ENCODE assay signal across 17 cellular contexts in genomic region chr9:92976436-92976835, GRCh38. TPM values are rescaled to one million over a fixed set of nuclear protein-coding genes. Genes with fewer than 3 reads are reported as not detected.
DNase-seq lines count a peak whose midpoint lies in the region; ATAC-seq and TF ChIP-seq lines count a peak whose summit lies in the region.
"Had no signal": no experiment of that assay in that cellular context is flagged by ENCODE, and none has a peak within 500 bp of the region (broad histone marks: within the 10 kb centered on the region; RNA-seq: fewer than 3 reads in every experiment).

No MANE protein-coding gene starts in this region.

- H3K27me3 Mint-ChIP-seq in CD4-positive, alpha-beta memory T cell = no peaks in the 10 kb centered on the region
- no peaks in the 10 kb centered on the region for H3K27me3 Mint-ChIP-seq in effector memory CD8-positive, alpha-beta T cell
- peaks cover 3% of the 10 kb centered on the region for H3K27me3 Mint-ChIP-seq in osteocyte (ENCODE audit: unreplicated experiment)

- intact Hi-C loops in CD4-positive, alpha-beta memory T cell (cut with micrococcal nuclease) = no loop called here
- intact Hi-C loops in cardiac septum (cut with DNase I) = no loop called here

- H3K9me3 Mint-ChIP-seq in CD4-positive, alpha-beta memory T cell = no peaks in the 10 kb centered on the region
- no peaks in the 10 kb centered on the region for H3K9me3 Mint-ChIP-seq in effector memory CD8-positive, alpha-beta T cell
- H3K9me3 Mint-ChIP-seq in osteocyte (ENCODE audit: unreplicated experiment) = peaks cover 6% of the 10 kb centered on the region

- peak overlapping the region in 3 of 8 donors; percentile 65 to 75 (median 72) for H3K4me3 Mint-ChIP-seq in CD4-positive, alpha-beta memory T cell
- peak overlapping the region in 1 of 2 donors; percentile 49 for H3K4me3 Mint-ChIP-seq in effector memory CD8-positive, alpha-beta T cell
- H3K4me3 Mint-ChIP-seq in osteocyte (ENCODE audit: unreplicated experiment) = no peak overlapping the region

- H3K36me3 ChIP-seq in CD4-positive, alpha-beta memory T cell (ENCODE audit: insufficient read depth, low read length) = peaks cover 43% of the 10 kb centered on the region
- H3K36me3 ChIP-seq in H7 (replicated peaks; ENCODE audit: control insufficient read depth, insufficient read depth, low read length) = no peaks in the 10 kb centered on the region
- H3K36me3 ChIP-seq: BE2C had no signal

- TF ChIP-seq CTCF in osteocyte (IDR thresholded peaks at IDR 0.05) = no peak

- ATAC-seq in effector memory CD8-positive, alpha-beta T cell (replicated peaks) = no peak
- ATAC-seq: Panc1, Right ventricle myocardium inferior had no signal

- H3K27me3 ChIP-seq in CD4-positive, alpha-beta memory T cell (ENCODE audit: insufficient read depth, low read length) = no peaks in the 10 kb centered on the region
- no peaks in the 10 kb centered on the region for H3K27me3 ChIP-seq in H7 (ENCODE audit: control insufficient read depth, insufficient read depth, low read length)
- H3K27me3 ChIP-seq: BE2C had no signal

- H3K4me1 Mint-ChIP-seq in CD4-positive, alpha-beta memory T cell = peaks cover 62 to 96% (median 82%) of the 10 kb centered on the region in 4 donors
- H3K4me1 Mint-ChIP-seq in effector memory CD8-positive, alpha-beta T cell (ENCODE audit: low read depth in 2 of 2) = peaks cover 58 to 82% of the 10 kb centered on the region in 2 donors
- no peaks in the 10 kb centered on the region for H3K4me1 Mint-ChIP-seq in osteocyte (ENCODE audit: unreplicated experiment)

- H3K4me1 ChIP-seq in CD4-positive, alpha-beta memory T cell (ENCODE audit: insufficient read depth, low read length) = peaks cover 95% of the 10 kb centered on the region
- H3K4me1 ChIP-seq: BE2C had no signal

- no peak for DNase-seq in CD4-positive, alpha-beta memory T cell
- DNase-seq in H7 (peak; percentile 39), osteocyte (ENCODE audit: extremely low spot score, unreplicated experiment) (peak; percentile 78), SW480 (ENCODE audit: low spot score) (no peak), cardiac septum (ENCODE audit: low spot score) (no peak)
- DNase-seq in effector memory CD8-positive, alpha-beta T cell = no peak
- DNase-seq in activated CD4-positive, CD25-positive, alpha-beta regulatory T cell treated with anti-CD3 and anti-CD28 coated beads, Interleukin-2, amount 50 U/mL, for 72 hours = no peak
- DNase-seq: BE2C, IMR-90, Kasumi-1, NCI-H1105 treated with DMSO at 0.1 percent for 48 hours, NCI-H187, NCI-H2171, NCI-H774 had no signal

- H3K36me3 Mint-ChIP-seq in CD4-positive, alpha-beta memory T cell = peaks cover 41 to 72% of the 10 kb centered on the region in 2 donors
- peaks cover 73% of the 10 kb centered on the region for H3K36me3 Mint-ChIP-seq in effector memory CD8-positive, alpha-beta T cell (ENCODE audit: insufficient read depth)
- H3K36me3 Mint-ChIP-seq in osteocyte (ENCODE audit: unreplicated experiment) = no peaks in the 10 kb centered on the region

- CTCF ChIA-PET in CD4-positive, alpha-beta memory T cell (lab: Charles Lee; ENCODE audit: partially characterized antibody) = interaction anchor here (0.9 to 5.7 kb wide), 3 partner anchors 10 to 133 kb away, joined by 3 to 32 read pairs (median 3); no protein-coding TSS in a partner anchor

- H3K4me3 ChIP-seq in CD4-positive, alpha-beta memory T cell (ENCODE audit: low read length in 2 of 2) = no peak overlapping the region
- H3K4me3 ChIP-seq in H7 (ENCODE audit: insufficient read depth, low read depth, low read length) = no peak overlapping the region

- POLR2A ChIA-PET in CD4-positive, alpha-beta memory T cell (lab: Charles Lee; ENCODE audit: partially characterized antibody) = interaction anchor here (1.1 to 15.5 kb wide), 4 partner anchors 12 to 28 kb away, joined by 3 to 304 read pairs (median 99); partner anchors contain the start of gene FGD3

- H3K9me3 ChIP-seq in CD4-positive, alpha-beta memory T cell (ENCODE audit: control insufficient read depth in 1 of 2, low read length in 2 of 2) = no peaks in the 10 kb centered on the region
- H3K9me3 ChIP-seq: BE2C had no signal

- peak overlapping the region in 4 of 7 donors; percentile 41 to 87 (median 85) for H3K27ac Mint-ChIP-seq in CD4-positive, alpha-beta memory T cell
- peak overlapping the region; percentile 91 to 99 for H3K27ac Mint-ChIP-seq in effector memory CD8-positive, alpha-beta T cell
- H3K27ac Mint-ChIP-seq in osteocyte (ENCODE audit: unreplicated experiment) = no peak overlapping the region

- peak overlapping the region; percentile 5 for H3K27ac ChIP-seq in CD4-positive, alpha-beta memory T cell (ENCODE audit: low read depth, low read length)

RNA-seq across cellular contexts. Expression of gene FGD3, which starts 29.1 kb away (rescaled TPM):
- total RNA-seq in CD4-positive, alpha-beta memory T cell = 100 to 1,000 TPM; 256 to 272 TPM
- 100 to 1,000 TPM in 1 of 2 donors, 10 to 100 TPM in 1; 52.7 to 146 TPM for polyA plus RNA-seq in CD4-positive, alpha-beta memory T cell
- 1.3 and 2.4 TPM in 2 replicates for total RNA-seq in H7 (2014; rRNA removed; shearing (Covaris generic))
- total RNA-seq in osteocyte (not detected in 2 replicates), cardiac septum (2.6 TPM)
- total RNA-seq: IMR-90 had no signal
- polyA plus RNA-seq: AG04450, IMR-90 had no signal

Comparison
In these comparisons a context has a peak if more than half of its experiments do, and no peak if none do; other contexts are left out.
1. DNase-seq: peak in H7 (single experiment) and osteocyte (single experiment); none in CD4-positive, alpha-beta memory T cell (0 of 5), effector memory CD8-positive, alpha-beta T cell (0 of 3), SW480 (single experiment), activated CD4-positive, CD25-positive, alpha-beta regulatory T cell treated with anti-CD3 and anti-CD28 coated beads, Interleukin-2, amount 50 U/mL, for 72 hours (single experiment) and cardiac septum (single experiment).
2. RNA of gene FGD3, which starts 29.1 kb away (total RNA-seq): 256 to 272 TPM in CD4-positive, alpha-beta memory T cell; 2.6 TPM in cardiac septum (single experiment), 1.3 to 2.4 TPM in H7 and not detected in osteocyte; every median in the first group is over 10 times any median in the second.